Comparison of ENCODE assay signal across 18 cellular contexts in genomic region chr5:146451411-146451810, GRCh38. TPM values are rescaled to one million over a fixed set of nuclear protein-coding genes. Genes with fewer than 3 reads are reported as not detected.
DNase-seq lines count a peak whose midpoint lies in the region; ATAC-seq, FAIRE-seq and TF ChIP-seq lines count a peak whose summit lies in the region.
"Had no signal": no experiment of that assay in that cellular context is flagged by ENCODE, and none has a peak within 500 bp of the region (broad histone marks: within the 10 kb centered on the region; RNA-seq: fewer than 3 reads in every experiment).

No MANE protein-coding gene starts in this region.

- H3K36me3 ChIP-seq in Panc1 (ENCODE audit: control insufficient read depth, insufficient read depth, low read length), result peaks cover 15% of the 10 kb centered on the region

- CTCF ChIA-PET in A549 (lab: Yijun Ruan, JAX) (interaction anchor here (1.6 to 1.8 kb wide), 2 partner anchors 10 to 12 kb away, joined by 5 read pairs; no protein-coding TSS in a partner anchor), Panc1 (lab: Charles Lee) (no interaction called here)

- TF ChIP-seq RAD21 in A549 (conservative IDR thresholded peaks at IDR 0.05 in 1 of 2, IDR thresholded peaks at IDR 0.05 in 1 of 2), result no peak

- no TSS peak for BruUV-seq in Panc1 (replicated peaks; lab: Mats Ljungman, UMichigan)

- H3K4me2 ChIP-seq in A549, result no peak overlapping the region

- peak; percentile 19; the same call in 1 of the 3 replicates for TF ChIP-seq CTCF in A549 (IDR thresholded peaks at IDR 0.05)
- peak; percentile 34 for TF ChIP-seq CTCF in GM12873 (IDR thresholded peaks at IDR 0.05; ENCODE audit: insufficient read depth, low read depth, low read length, missing control alignments)
- TF ChIP-seq CTCF in Panc1 (IDR thresholded peaks at IDR 0.05), result peak; percentile 80
- peak; percentile 6 for TF ChIP-seq CTCF in fibroblast of the aortic adventitia (IDR thresholded peaks at IDR 0.05; ENCODE audit: insufficient read depth, low read length)

- H3K4me1 ChIP-seq in A549 (peaks cover 20% of the 10 kb centered on the region), Panc1 (ENCODE audit: control insufficient read depth, insufficient read depth, low read length) (peaks cover 24% of the 10 kb centered on the region)

- no peak overlapping the region for H3K4me3 ChIP-seq in A549
- H3K4me3 ChIP-seq in Panc1 (ENCODE audit: low read depth in 2 of 2, low read length in 2 of 2), result no peak overlapping the region
- no peak overlapping the region for H3K4me3 ChIP-seq in fibroblast of the aortic adventitia (ENCODE audit: low read depth, low read length)
- H3K4me3 ChIP-seq: gastroesophageal sphincter, SJSA1, skin epidermis had no signal

- in situ Hi-C loops in Panc1 (cut with HindIII; ENCODE audit: low pct_unique_long_range_greater_than_20kb, low sequenced_read_pairs), result no loop called here

- no peak for TF ChIP-seq POLR2A in A549 (IDR thresholded peaks at IDR 0.05; ENCODE audit: low read length)
- no peak for TF ChIP-seq POLR2A in GM12892 (IDR thresholded peaks at IDR 0.05; ENCODE audit: low read depth, low read length)

- H3K27ac ChIP-seq in A549, result no peak overlapping the region
- H3K27ac ChIP-seq in Panc1 (ENCODE audit: low read length), result no peak overlapping the region
- H3K27ac ChIP-seq: gastroesophageal sphincter, SJSA1, skin epidermis had no signal

- no peak for TF ChIP-seq EP300 in A549 (IDR thresholded peaks at IDR 0.05)

- WGBS in A549 (ENCODE audit: missing lambda C conversion rate), result 77% methylated on average over 6 of the region's 6 CpGs

- ATAC-seq in A549, result no peak
- ATAC-seq in Panc1, result no peak
- ATAC-seq: gastroesophageal sphincter had no signal

- FAIRE-seq in A549 (lab: Jason Lieb, UNC) (no peak), GM12892 (lab: Jason Lieb, UNC) (no peak)

- intact Hi-C loops in Panc1 (cut with micrococcal nuclease; ENCODE audit: unreplicated experiment), result no loop called here

- H3K9me3 ChIP-seq in A549 (no peaks in the 10 kb centered on the region), Panc1 (ENCODE audit: control insufficient read depth, insufficient read depth, low read depth, low read length) (peaks cover 1% of the 10 kb centered on the region; the same call in 1 of the 2 replicates)
- H3K9me3 ChIP-seq: gastroesophageal sphincter, SJSA1 had no signal

- POLR2A ChIA-PET in A549 (lab: Yijun Ruan, JAX) (no interaction called here), Panc1 (lab: Charles Lee) (no interaction called here)

- H3K27me3 ChIP-seq in Panc1 (ENCODE audit: control insufficient read depth, insufficient read depth, low read length), result no peaks in the 10 kb centered on the region
- H3K27me3 ChIP-seq: gastroesophageal sphincter, SJSA1 had no signal

- DNase-seq in A549 (ENCODE audit: low read depth in 1 of 2, low spot score in 1 of 2) (no peak), Panc1 (ENCODE audit: low read depth, low spot score) (no peak), fibroblast of the aortic adventitia (ENCODE audit: low read depth) (no peak), NCI-H2029 (lab: John Stamatoyannopoulos, UW) (no peak), GM12892 (ENCODE audit: insufficient read length) (no peak), NCI-H748 treated with DMSO at 0.1 percent for 48 hours (lab: John Stamatoyannopoulos, UW) (no peak)
- DNase-seq in stimulated activated CD4-positive, alpha-beta T cell treated with anti-CD3 and anti-CD28 coated beads, Interleukin-2, amount 100 ng/mL, for 48 hours, result no peak
- DNase-seq: activated gamma-delta T cell; aorta; DMS 273 treated with DMSO at 0.1 percent for 48 hours; Karpas-422; NCI-H187 treated with DMSO at 0.1 percent for 48 hours; NCI-H526 treated with DMSO at 0.1 percent for 48 hours; stimulated activated naive CD4-positive, alpha-beta T cell treated with Interleukin-2 at 50 U/mL for 16 hours had no signal

TF ChIP-seq in A549, 52 proteins besides CTCF, POLR2A, EP300 and RAD21:
- no peak for TF ChIP-seq RARB (CRISPR knock-in tag; IDR thresholded peaks at IDR 0.05)
- TF ChIP-seq HOXB5 (CRISPR knock-in tag; IDR thresholded peaks at IDR 0.05), result no peak
- TF ChIP-seq ELK1 (IDR thresholded peaks at IDR 0.05; ENCODE audit: low read depth, low read length), result no peak
- TF ChIP-seq HOXA7 (CRISPR knock-in tag; IDR thresholded peaks at IDR 0.05), result no peak
- TF ChIP-seq HOXB13 (CRISPR knock-in tag; IDR thresholded peaks at IDR 0.05; ENCODE audit: low read depth), result no peak
- no peak for TF ChIP-seq HES2 (IDR thresholded peaks at IDR 0.05)
- no peak for TF ChIP-seq CEBPB (IDR thresholded peaks at IDR 0.05)
- TF ChIP-seq JUN (IDR thresholded peaks at IDR 0.05), result no peak
- TF ChIP-seq MYC (IDR thresholded peaks at IDR 0.05; ENCODE audit: borderline replicate concordance, low read length), result no peak
- no peak for TF ChIP-seq MAFK (IDR thresholded peaks at IDR 0.05; ENCODE audit: partially characterized antibody)
- TF ChIP-seq BCL3 (IDR thresholded peaks at IDR 0.05), result no peak
- no peak for TF ChIP-seq FOXS1 (CRISPR knock-in tag; IDR thresholded peaks at IDR 0.05)
- TF ChIP-seq PHF8 (IDR thresholded peaks at IDR 0.05; ENCODE audit: borderline replicate concordance, low read depth), result no peak
- no peak for TF ChIP-seq HEYL (CRISPR knock-in tag; IDR thresholded peaks at IDR 0.05)

RNA-seq across cellular contexts. Expression of gene TCERG1, which starts 4.3 kb away (rescaled TPM):
- polyA plus RNA-seq in A549 (2011; rRNA removed) (73.8 and 83.3 TPM in 2 replicates), A549 (2017; fragmentation: RNase III; extraction: RNeasy Plus Mini Kit Qiagen cat#74134 plus additional on column Dnase treatment) (47.0 to 52.2 TPM (median 49.1 TPM) in 3 replicates)
- polyA plus RNA-seq in A549 (2012; cell fraction: cytosol; rRNA removed), result 53.4 and 70.4 TPM in 2 replicates
- polyA plus RNA-seq in A549 (2012; cell fraction: nucleus; rRNA removed), result 112 and 121 TPM in 2 replicates
- 136 and 164 TPM in 2 replicates for polyA minus RNA-seq in A549 (2011; rRNA and poly(A)+ RNA removed)
- total RNA-seq in Panc1 (2021; ENCODE audit: unreplicated experiment) (75.9 TPM), fibroblast of the aortic adventitia (ENCODE audit: low replicate concordance) (58.7 and 66.4 TPM in 2 replicates)
- polyA plus RNA-seq in Panc1 (2012; ENCODE audit: insufficient read length), result 30.7 TPM
- 74.6 TPM for polyA plus RNA-seq in GM12892 (2012; ENCODE audit: missing spikeins)

Comparison
In these comparisons a context has a peak if more than half of its experiments do, and no peak if none do; other contexts are left out.
1. CTCF ChIP-seq: peak in every context shown above with its lines; median percentile 80 in Panc1; 34 in GM12873; 19 in A549; 6 in fibroblast of the aortic adventitia.